19 cellular contexts compared by ENCODE assay signal in the genomic region with DNA sequence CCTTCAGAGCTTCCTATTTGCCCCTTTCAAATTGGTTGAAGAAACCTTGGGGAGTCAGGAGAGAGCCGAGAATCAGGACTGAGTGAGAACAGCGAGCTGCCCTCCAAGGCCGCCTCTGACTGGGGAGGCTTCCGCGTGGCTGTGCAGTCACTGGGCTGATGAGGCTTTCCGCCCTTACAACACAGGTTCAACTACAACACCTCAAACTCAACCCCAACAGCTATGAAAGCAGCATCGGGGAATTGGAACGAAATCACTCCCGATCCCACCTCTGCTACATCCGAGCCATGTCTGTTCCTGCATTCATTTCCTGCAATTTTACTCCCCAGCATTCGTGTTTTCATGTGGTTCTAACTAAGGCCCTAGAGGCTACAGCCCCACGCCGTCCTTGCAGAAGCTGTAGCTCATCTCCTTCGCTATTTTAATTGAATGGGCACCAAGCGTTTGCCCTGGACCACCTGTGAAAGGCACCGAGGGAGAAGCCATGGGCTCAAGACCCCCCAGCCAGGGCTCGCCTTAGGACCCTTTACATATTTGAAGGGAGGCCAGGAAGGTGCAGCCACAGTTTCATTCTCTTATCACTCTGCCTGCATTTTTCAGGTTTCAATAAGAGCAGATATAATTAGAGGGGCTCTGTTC. TPM values are rescaled to one million over a fixed set of nuclear protein-coding genes. Genes with fewer than 3 reads are reported as not detected.
DNase-seq lines count a peak whose midpoint lies in the region; ATAC-seq and TF ChIP-seq lines count a peak whose summit lies in the region.
"Had no signal": no experiment of that assay in that cellular context is flagged by ENCODE, and none has a peak within 500 bp of the region (broad histone marks: within the 10 kb centered on the region; RNA-seq: fewer than 3 reads in every experiment).

No MANE protein-coding gene starts in this region.

- no peak for TF ChIP-seq CTCF in DND-41 (IDR thresholded peaks at IDR 0.05; ENCODE audit: borderline replicate concordance, extremely low read depth, low read length, poor library complexity, severe bottlenecking)
- TF ChIP-seq CTCF in neural progenitor cell (IDR thresholded peaks at IDR 0.05): no peak

- H3K9me3 ChIP-seq in BLaER1 treated with 17β-estradiol and CSF1 and Interleukin-3, amounts not matched to agents 10 nM and 100 nM (replicated peaks in 1 of 11): no peaks in the 10 kb centered on the region
- no peaks in the 10 kb centered on the region for H3K9me3 ChIP-seq in DND-41 (ENCODE audit: insufficient read depth, low read length, severe bottlenecking)
- no peaks in the 10 kb centered on the region for H3K9me3 ChIP-seq in neural progenitor cell (ENCODE audit: low read depth)
- H3K9me3 ChIP-seq: HAP-1, SJSA1 had no signal

- H3K27me3 ChIP-seq in BLaER1 treated with 17β-estradiol and CSF1 and Interleukin-3, amounts not matched to agents 10 nM and 100 nM: peaks cover 0 to 37% (median 0%) of the 10 kb centered on the region in 11 experiments; a peak in 7 of 22 replicates
- H3K27me3 ChIP-seq in DND-41 (ENCODE audit: insufficient read depth, low read length, poor library complexity) (no peaks in the 10 kb centered on the region), neural progenitor cell (no peaks in the 10 kb centered on the region)
- H3K27me3 ChIP-seq: SJSA1 had no signal

- peaks cover 0 to 11% (median 0%) of the 10 kb centered on the region in 11 experiments; a peak in 4 of 22 replicates for H4K20me1 ChIP-seq in BLaER1 treated with 17β-estradiol and CSF1 and Interleukin-3, amounts not matched to agents 10 nM and 100 nM
- H4K20me1 ChIP-seq in DND-41 (ENCODE audit: insufficient read depth, low read length) (peaks cover 5% of the 10 kb centered on the region; the same call in 1 of the 2 replicates), neural progenitor cell (ENCODE audit: low read depth) (no peaks in the 10 kb centered on the region)

- peaks cover 51% of the 10 kb centered on the region for H3K4me1 Mint-ChIP-seq in activated naive CD8-positive, alpha-beta T cell treated with anti-CD3 and anti-CD28 coated beads for 36 hours
- peaks cover 24% of the 10 kb centered on the region for H3K4me1 Mint-ChIP-seq in neural progenitor cell

- peak overlapping the region; percentile 69 for H3K27ac Mint-ChIP-seq in activated naive CD8-positive, alpha-beta T cell treated with anti-CD3 and anti-CD28 coated beads for 36 hours
- peak overlapping the region; percentile 80 for H3K27ac Mint-ChIP-seq in neural progenitor cell
- H3K27ac Mint-ChIP-seq: endodermal cell had no signal

- peak overlapping the region in 6 of 11 experiments; percentile 1 to 62 (median 14); a peak in 5 of 22 replicates for H3K27ac ChIP-seq in BLaER1 treated with 17β-estradiol and CSF1 and Interleukin-3, amounts not matched to agents 10 nM and 100 nM
- H3K27ac ChIP-seq in DND-41 (ENCODE audit: low read length) (peak overlapping the region; percentile 76), neural progenitor cell (no peak overlapping the region)
- H3K27ac ChIP-seq: SJSA1 had no signal

- peaks cover 9% of the 10 kb centered on the region for H3F3A ChIP-seq in neural progenitor cell (ENCODE audit: low read depth)

- ATAC-seq in DND-41 (ENCODE audit: insufficient read depth, low read depth) (no peak), GM21381 (IDR thresholded peaks at IDR 0.05; ENCODE audit: unreplicated experiment) (no peak)

- peak overlapping the region; percentile 79 to 93 (median 84) for H3K4me2 ChIP-seq in BLaER1 treated with 17β-estradiol and CSF1 and Interleukin-3, amounts not matched to agents 10 nM and 100 nM
- H3K4me2 ChIP-seq in DND-41 (ENCODE audit: insufficient read depth, low read length) (peak overlapping the region; percentile 45; the same call in 1 of the 2 replicates), neural progenitor cell (no peak overlapping the region)

- H3K4me3 Mint-ChIP-seq in activated naive CD8-positive, alpha-beta T cell treated with anti-CD3 and anti-CD28 coated beads for 36 hours: no peak overlapping the region
- no peak overlapping the region for H3K4me3 Mint-ChIP-seq in neural progenitor cell
- H3K4me3 Mint-ChIP-seq: endodermal cell had no signal

- no peaks in the 10 kb centered on the region for H3K36me3 ChIP-seq in BLaER1 treated with 17β-estradiol and CSF1 and Interleukin-3, amounts not matched to agents 10 nM and 100 nM
- H3K36me3 ChIP-seq in DND-41 (ENCODE audit: insufficient read depth, low read length) (no peaks in the 10 kb centered on the region), neural progenitor cell (no peaks in the 10 kb centered on the region)
- H3K36me3 ChIP-seq: HAP-1, SJSA1 had no signal

- H3K79me2 ChIP-seq in DND-41 (ENCODE audit: insufficient read depth, low read length): no peaks in the 10 kb centered on the region
- H3K79me2 ChIP-seq in neural progenitor cell (ENCODE audit: low read depth): no peaks in the 10 kb centered on the region

- H3K4me1 ChIP-seq in BLaER1 treated with 17β-estradiol and CSF1 and Interleukin-3, amounts not matched to agents 10 nM and 100 nM: peaks cover 66 to 98% (median 96%) of the 10 kb centered on the region in 10 experiments
- H3K4me1 ChIP-seq in DND-41 (ENCODE audit: insufficient read depth, low read length) (peaks cover 91% of the 10 kb centered on the region), neural progenitor cell (no peaks in the 10 kb centered on the region)
- H3K4me1 ChIP-seq: HAP-1, SJSA1 had no signal

- H3K9ac ChIP-seq in BLaER1 treated with 17β-estradiol and CSF1 and Interleukin-3, amounts not matched to agents 10 nM and 100 nM: peak overlapping the region in 5 of 11 experiments; percentile 3 to 52 (median 9); a peak in 8 of 22 replicates
- H3K9ac ChIP-seq in DND-41 (ENCODE audit: low read depth, low read length) (peak overlapping the region; percentile 27), neural progenitor cell (no peak overlapping the region)

- H3K9me3 Mint-ChIP-seq in activated naive CD8-positive, alpha-beta T cell treated with anti-CD3 and anti-CD28 coated beads for 36 hours: no peaks in the 10 kb centered on the region
- H3K9me3 Mint-ChIP-seq in neural progenitor cell: no peaks in the 10 kb centered on the region
- H3K9me3 Mint-ChIP-seq: endodermal cell had no signal

- H3K36me3 Mint-ChIP-seq in activated naive CD8-positive, alpha-beta T cell treated with anti-CD3 and anti-CD28 coated beads for 36 hours: no peaks in the 10 kb centered on the region
- H3K36me3 Mint-ChIP-seq in neural progenitor cell: no peaks in the 10 kb centered on the region

- no peak overlapping the region; a peak in 1 of 20 replicates for H3K4me3 ChIP-seq in BLaER1 treated with 17β-estradiol and CSF1 and Interleukin-3, amounts not matched to agents 10 nM and 100 nM
- no peak overlapping the region for H3K4me3 ChIP-seq in DND-41 (ENCODE audit: low read depth in 1 of 2, low read length in 2 of 2)
- H3K4me3 ChIP-seq in neural progenitor cell: no peak overlapping the region
- H3K4me3 ChIP-seq: HAP-1, SJSA1 had no signal

- H2AFZ ChIP-seq in DND-41 (ENCODE audit: low read depth, low read length): no peak overlapping the region
- H2AFZ ChIP-seq in neural progenitor cell (replicated peaks): no peak overlapping the region

- DNase-seq in DND-41 (no peak), neural progenitor cell (ENCODE audit: low spot score) (no peak), HuH-7.5 (ENCODE audit: low spot score) (no peak), retina (no peak)
- no peak for DNase-seq in activated naive CD8-positive, alpha-beta T cell treated with anti-CD3 and anti-CD28 coated beads for 36 hours
- DNase-seq: C1 segment of cervical spinal cord; caudate nucleus; EL; endodermal cell; NCI-H1436; stimulated activated CD4-positive, alpha-beta T cell treated with anti-CD3 and anti-CD28 coated beads, Interleukin-15, amount 100 ng/mL, for 24 hours had no signal

- H3K27me3 Mint-ChIP-seq in activated naive CD8-positive, alpha-beta T cell treated with anti-CD3 and anti-CD28 coated beads for 36 hours: no peaks in the 10 kb centered on the region
- H3K27me3 Mint-ChIP-seq in neural progenitor cell (ENCODE audit: insufficient read depth, low read depth): peaks cover 5% of the 10 kb centered on the region

RNA-seq across cellular contexts. Expression of gene RASA3, which starts 12.3 kb away (rescaled TPM):
- 10 to 100 TPM; 25.6 to 26.5 TPM for total RNA-seq in activated naive CD8-positive, alpha-beta T cell treated with anti-CD3 and anti-CD28 coated beads for 36 hours
- 2.9 and 6.0 TPM in 2 replicates for total RNA-seq in neural progenitor cell (ENCODE audit: low replicate concordance)

RNA-seq across cellular contexts. Expression of gene CFAP97D2, which starts 34.3 kb away (rescaled TPM):
- total RNA-seq in activated naive CD8-positive, alpha-beta T cell treated with anti-CD3 and anti-CD28 coated beads for 36 hours: not detected
- total RNA-seq in neural progenitor cell (ENCODE audit: low replicate concordance): not detected in 2 replicates
- total RNA-seq: endodermal cell, liver, NCI-H460, pulmonary artery endothelial cell, subcutaneous adipose tissue had no signal
